Comparison of ENCODE assay signal across 12 cellular contexts in the genomic region with DNA sequence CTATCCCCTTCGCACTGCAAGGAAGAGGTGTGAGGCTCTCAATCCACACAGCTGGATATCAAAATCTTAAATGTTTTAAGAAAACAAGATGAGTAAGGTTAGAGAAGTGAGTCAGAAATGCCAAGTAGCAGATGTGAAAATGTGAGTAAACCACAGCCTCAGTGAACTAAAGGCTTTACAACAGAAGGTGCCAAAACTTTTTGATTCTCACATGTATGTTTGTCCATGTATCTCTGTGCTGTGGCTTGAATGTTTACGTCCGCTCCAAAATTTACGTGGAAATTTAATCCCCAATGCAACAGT.
A peak's percentile ranks its signal among the peaks of the same experiment; 100 is the strongest.
DNase-seq lines count a peak whose midpoint lies in the region; ATAC-seq and TF ChIP-seq lines count a peak whose summit lies in the region.
"Had no signal": no experiment of that assay in that cellular context is flagged by ENCODE, and none has a peak within 500 bp of the region (broad histone marks: within the 10 kb centered on the region; RNA-seq: fewer than 3 reads in every experiment).

No MANE protein-coding gene starts in this region.

- H3K4me3 ChIP-seq in IMR-90 (ENCODE audit: insufficient read depth, low read depth, low read length) (no peak overlapping the region), epithelial cell of esophagus (ENCODE audit: low read length) (no peak overlapping the region)
- H3K4me3 ChIP-seq: K562 had no signal

- TF ChIP-seq CTCF in IMR-90 (conservative IDR thresholded peaks at IDR 0.05; ENCODE audit: low read depth, low read length) (no peak), epithelial cell of esophagus (IDR thresholded peaks at IDR 0.05; ENCODE audit: insufficient read depth, low read depth, low read length, missing control alignments) (no peak)

- no peaks in the 10 kb centered on the region for H3K36me3 Mint-ChIP-seq in activated T-cell treated with anti-CD3 and anti-CD28 coated beads, Interleukin-2, amount 50 U/mL, for 72 hours (ENCODE audit: insufficient read depth in 2 of 2)

- H3K27ac ChIP-seq in IMR-90 (ENCODE audit: insufficient read depth, low read length): no peak overlapping the region

- peaks cover 3% of the 10 kb centered on the region; the same call in 1 of the 2 replicates for H3K9me1 ChIP-seq in IMR-90 (ENCODE audit: insufficient read depth, low read length)

- WGBS in IMR-90 (ENCODE audit: extremely low coverage in 2 of 2, insufficient read length in 1 of 2), 2 experiments: no CpG with 5 or more reads among the region's 4 CpGs

- no peak overlapping the region for H3K23ac ChIP-seq in IMR-90 (ENCODE audit: low read depth, low read length)

- BruUV-seq in IMR-90 (replicated peaks; lab: Mats Ljungman, UMichigan): no TSS peak

- no peaks in the 10 kb centered on the region for H3K27me3 ChIP-seq in IMR-90 (ENCODE audit: control insufficient read depth, insufficient read depth, low read length)

- H3K27me3 Mint-ChIP-seq in activated T-cell treated with anti-CD3 and anti-CD28 coated beads, Interleukin-2, amount 50 U/mL, for 72 hours (ENCODE audit: low read depth): peaks cover 32% of the 10 kb centered on the region

- H2BK5ac ChIP-seq in IMR-90 (ENCODE audit: low read depth, low read length, poor library complexity, severe bottlenecking): no peak overlapping the region

- no peaks in the 10 kb centered on the region for H3K36me3 ChIP-seq in IMR-90 (ENCODE audit: control insufficient read depth, insufficient read depth, low read length)

- CTCF ChIA-PET in IMR-90 (lab: Yijun Ruan, JAX): no interaction called here

- H4K5ac ChIP-seq in IMR-90 (ENCODE audit: low read depth, low read length): no peak overlapping the region

- dilution Hi-C loops in IMR-90 (cut with HindIII; ENCODE audit: low sequenced_read_pairs, unreplicated experiment): no loop called here

- H4K8ac ChIP-seq in IMR-90 (ENCODE audit: low read depth in 2 of 2, low read length in 2 of 2): peak overlapping the region in 1 of 2 experiments; percentile 48; a peak in 1 of 4 replicates

- H2AK5ac ChIP-seq in IMR-90 (ENCODE audit: low read depth, low read length): peak overlapping the region; percentile 3; the same call in 1 of the 2 replicates

- intact Hi-C loops in IMR-90 (cut with micrococcal nuclease) (no loop called here), left colon (cut with DNase I, micrococcal nuclease) (no loop called here)

- peak overlapping the region; percentile 31; the same call in 1 of the 2 replicates for H3K4me2 ChIP-seq in IMR-90 (ENCODE audit: low read depth, low read length)

- H3K18ac ChIP-seq in IMR-90 (ENCODE audit: low read depth, low read length): peak overlapping the region; percentile 42; the same call in 1 of the 2 replicates

- TF ChIP-seq POLR2A in IMR-90 (IDR thresholded peaks at IDR 0.05; ENCODE audit: low read depth, low read length): no peak

- H3K4me3 Mint-ChIP-seq in activated T-cell treated with anti-CD3 and anti-CD28 coated beads, Interleukin-2, amount 50 U/mL, for 72 hours: peak overlapping the region; percentile 53 to 56
- H3K4me3 Mint-ChIP-seq: T-helper 1 cell treated with Interleukin-12 subunit alpha and Interleukin-12 subunit beta and Interleukin-4 antibody, amounts not matched to agents 30 μg/mL and 1 μg/mL, for 36 hours had no signal

- no peak overlapping the region for H3K9ac ChIP-seq in IMR-90 (ENCODE audit: low read depth, low read length)

- H3K4ac ChIP-seq in IMR-90 (ENCODE audit: low read depth, low read length): peak overlapping the region; percentile 22

- peaks cover 23% of the 10 kb centered on the region for H3K4me1 Mint-ChIP-seq in activated T-cell treated with anti-CD3 and anti-CD28 coated beads, Interleukin-2, amount 50 U/mL, for 72 hours (ENCODE audit: low read depth)

- peak; percentile 95 to 96 for ATAC-seq in activated T-cell treated with anti-CD3 and anti-CD28 coated beads, Interleukin-2, amount 50 U/mL, for 72 hours (replicated peaks in 1 of 2)
- ATAC-seq in IMR-90 (ENCODE audit: low read depth) (peak; percentile 77), GM21528 (IDR thresholded peaks at IDR 0.05; ENCODE audit: low FRiP score, unreplicated experiment) (no peak), left colon (no peak)
- ATAC-seq: K562 had no signal

- H2BK20ac ChIP-seq in IMR-90 (ENCODE audit: low read depth, low read length): peak overlapping the region; percentile 4; the same call in 1 of the 2 replicates

- H2AK9ac ChIP-seq in IMR-90 (replicated peaks; ENCODE audit: low read depth, low read length, poor library complexity): no peak overlapping the region

- DNase-seq in activated T-cell treated with anti-CD3 and anti-CD28 coated beads, Interleukin-2, amount 50 U/mL, for 72 hours: no peak
- DNase-seq in activated T-cell treated with anti-CD3 and anti-CD28 coated beads, Interleukin-2, amount 50 U/mL, for 1 hour: no peak
- DNase-seq in IMR-90 (peak; percentile 72), epithelial cell of esophagus (ENCODE audit: low read depth) (peak; percentile 72), stromal cell of bone marrow (ENCODE audit: low read depth) (peak; percentile 47), GDM1 (lab: John Stamatoyannopoulos, UW) (no peak), left colon (no peak)
- DNase-seq: H7, NCI-H510A treated with DMSO at 0.1 percent for 48 hours had no signal

- peaks cover 0 to 2% of the 10 kb centered on the region in 2 donors for H3K9me3 Mint-ChIP-seq in activated T-cell treated with anti-CD3 and anti-CD28 coated beads, Interleukin-2, amount 50 U/mL, for 72 hours

- no peak for TF ChIP-seq RAD21 in IMR-90 (IDR thresholded peaks at IDR 0.05; ENCODE audit: low read length)

- no peak overlapping the region for H3K56ac ChIP-seq in IMR-90 (ENCODE audit: extremely low read depth, insufficient read depth, low read length)

- no peak overlapping the region; the same call in 1 of the 2 replicates for H2BK120ac ChIP-seq in IMR-90 (ENCODE audit: low read depth, low read length)

- no peak overlapping the region for H2AFZ ChIP-seq in IMR-90 (replicated peaks; ENCODE audit: low read length, poor library complexity)

- peak overlapping the region; percentile 12; the same call in 1 of the 3 replicates for H2BK15ac ChIP-seq in IMR-90 (ENCODE audit: low read depth, low read length)

- in situ Hi-C loops in IMR-90 (cut with MboI; ENCODE audit: low sequenced_read_pairs): no loop called here

- H4K91ac ChIP-seq in IMR-90 (ENCODE audit: insufficient read depth, low read depth, low read length): no peak overlapping the region

- no peaks in the 10 kb centered on the region; the same call in 1 of the 2 replicates for H3K9me3 ChIP-seq in IMR-90 (ENCODE audit: control insufficient read depth, insufficient read depth, low read length)

- H4K20me1 ChIP-seq in IMR-90 (ENCODE audit: insufficient read depth, low read length): no peaks in the 10 kb centered on the region

- POLR2A ChIA-PET in IMR-90 (lab: Charles Lee; ENCODE audit: unreplicated experiment): no interaction called here

- peak overlapping the region; percentile 12; the same call in 1 of the 2 replicates for H3K14ac ChIP-seq in IMR-90 (replicated peaks; ENCODE audit: low read depth, low read length)

- H3K79me1 ChIP-seq in IMR-90 (ENCODE audit: low read depth in 1 of 2, low read length in 2 of 2): no peaks in the 10 kb centered on the region

- peaks cover 15% of the 10 kb centered on the region for H3K4me1 ChIP-seq in IMR-90 (ENCODE audit: control insufficient read depth, insufficient read depth, low read length)

- no peak overlapping the region for H3K27ac Mint-ChIP-seq in activated T-cell treated with anti-CD3 and anti-CD28 coated beads, Interleukin-2, amount 50 U/mL, for 72 hours
- H3K27ac Mint-ChIP-seq: T-helper 1 cell treated with Interleukin-12 subunit alpha and Interleukin-12 subunit beta and Interleukin-4 antibody, amounts not matched to agents 30 μg/mL and 1 μg/mL, for 36 hours had no signal

TF ChIP-seq in IMR-90, 13 proteins besides CTCF, POLR2A, EP300 and RAD21:
- peak; percentile 28; the same call in 1 of the 2 replicates for TF ChIP-seq BHLHE40 (IDR thresholded peaks at IDR 0.05; ENCODE audit: low read depth, low read length)
- no peak for TF ChIP-seq MAZ (IDR thresholded peaks at IDR 0.05; ENCODE audit: borderline replicate concordance, low read depth, low read length)
- TF ChIP-seq NFE2L2 (IDR thresholded peaks at IDR 0.05; ENCODE audit: low read depth, low read length): no peak
- peak; percentile 45 for TF ChIP-seq RCOR1 (IDR thresholded peaks at IDR 0.05; ENCODE audit: insufficient replicate concordance, low read length)
- TF ChIP-seq MXI1 (IDR thresholded peaks at IDR 0.05; ENCODE audit: borderline replicate concordance, low read depth, low read length): no peak
- TF ChIP-seq, protein P1, sequence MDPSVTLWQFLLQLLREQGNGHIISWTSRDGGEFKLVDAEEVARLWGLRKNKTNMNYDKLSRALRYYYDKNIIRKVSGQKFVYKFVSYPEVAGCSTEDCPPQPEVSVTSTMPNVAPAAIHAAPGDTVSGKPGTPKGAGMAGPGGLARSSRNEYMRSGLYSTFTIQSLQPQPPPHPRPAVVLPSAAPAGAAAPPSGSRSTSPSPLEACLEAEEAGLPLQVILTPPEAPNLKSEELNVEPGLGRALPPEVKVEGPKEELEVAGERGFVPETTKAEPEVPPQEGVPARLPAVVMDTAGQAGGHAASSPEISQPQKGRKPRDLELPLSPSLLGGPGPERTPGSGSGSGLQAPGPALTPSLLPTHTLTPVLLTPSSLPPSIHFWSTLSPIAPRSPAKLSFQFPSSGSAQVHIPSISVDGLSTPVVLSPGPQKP (IDR thresholded peaks at IDR 0.05; ENCODE audit: borderline replicate concordance, low read depth, low read length): no peak
- 0 out of 2 replicates have a peak, but pooled peaks have one; percentile 5 for TF ChIP-seq MAFK (IDR thresholded peaks at IDR 0.05; ENCODE audit: low read depth, low read length)
- TF ChIP-seq CHD1 (IDR thresholded peaks at IDR 0.05; ENCODE audit: low read depth, low read length): no peak
- no peak for TF ChIP-seq CEBPB (IDR thresholded peaks at IDR 0.05; ENCODE audit: low read depth, low read length)
- peak; percentile 63; the same call in 1 of the 2 replicates for TF ChIP-seq FOS (IDR thresholded peaks at IDR 0.05; ENCODE audit: low read depth, low read length)
- TF ChIP-seq SMC3 (IDR thresholded peaks at IDR 0.05; ENCODE audit: low read depth, low read length): no peak
- TF ChIP-seq, protein P2, sequence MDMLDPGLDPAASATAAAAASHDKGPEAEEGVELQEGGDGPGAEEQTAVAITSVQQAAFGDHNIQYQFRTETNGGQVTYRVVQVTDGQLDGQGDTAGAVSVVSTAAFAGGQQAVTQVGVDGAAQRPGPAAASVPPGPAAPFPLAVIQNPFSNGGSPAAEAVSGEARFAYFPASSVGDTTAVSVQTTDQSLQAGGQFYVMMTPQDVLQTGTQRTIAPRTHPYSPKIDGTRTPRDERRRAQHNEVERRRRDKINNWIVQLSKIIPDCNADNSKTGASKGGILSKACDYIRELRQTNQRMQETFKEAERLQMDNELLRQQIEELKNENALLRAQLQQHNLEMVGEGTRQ (IDR thresholded peaks at IDR 0.05; ENCODE audit: low read depth, low read length): no peak
- no peak for TF ChIP-seq RFX5 (IDR thresholded peaks at IDR 0.05; ENCODE audit: low read depth, low read length)

Comparison
In these comparisons a context has a peak if more than half of its experiments do, and no peak if none do; other contexts are left out.
1. ATAC-seq: peak in activated T-cell treated with anti-CD3 and anti-CD28 coated beads, Interleukin-2, amount 50 U/mL, for 72 hours (2 of 2) and IMR-90 (single experiment); none in GM21528 (single experiment) and left colon (single experiment).
2. DNase-seq: peak in IMR-90 (single experiment), epithelial cell of esophagus (single experiment) and stromal cell of bone marrow (single experiment); none in activated T-cell treated with anti-CD3 and anti-CD28 coated beads, Interleukin-2, amount 50 U/mL, for 72 hours (0 of 2), activated T-cell treated with anti-CD3 and anti-CD28 coated beads, Interleukin-2, amount 50 U/mL, for 1 hour (single experiment), GDM1 (single experiment) and left colon (0 of 2).